17 cellular contexts compared by ENCODE assay signal in the genomic region with DNA sequence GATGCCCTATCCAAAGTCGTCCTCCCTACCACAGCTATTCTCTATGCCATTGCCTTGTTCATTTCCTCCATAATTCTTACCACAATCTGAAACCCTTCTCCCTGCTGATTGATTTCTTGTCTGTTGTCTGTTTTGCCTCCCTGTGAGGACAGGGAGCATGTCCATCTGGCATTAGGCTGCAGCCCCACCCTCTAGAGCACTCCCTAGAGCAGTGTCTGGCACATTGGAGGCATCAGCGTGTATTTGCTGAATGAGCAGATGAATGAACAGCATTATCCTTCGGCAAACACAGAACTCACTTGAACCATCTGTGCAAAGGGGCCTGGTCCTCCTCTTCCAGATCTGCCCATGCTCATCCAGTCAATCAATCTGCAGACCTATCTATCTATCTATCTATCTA. TPM values are rescaled to one million over a fixed set of nuclear protein-coding genes. Genes with fewer than 3 reads are reported as not detected.
"Had no signal": no experiment of that assay in that cellular context is flagged by ENCODE, and none has a peak within 500 bp of the region (broad histone marks: within the 10 kb centered on the region; RNA-seq: fewer than 3 reads in every experiment).

No MANE protein-coding gene starts in this region.

- H3K4me3 ChIP-seq: adrenal gland, thyroid gland had no signal

- H3K9me3 ChIP-seq: adrenal gland, thyroid gland had no signal

- H3K9me3 Mint-ChIP-seq: activated CD4-positive, alpha-beta T cell treated with anti-CD3 and anti-CD28 coated beads, Interleukin-2, amount 10 ng/mL, durations not matched to agents 24 days and 14 days; activated naive CD4-positive, alpha-beta T cell treated with anti-CD3 and anti-CD28 coated beads, Interleukin-2, amount 10 ng/mL, durations not matched to agents 7 days and 5 days; activated T-helper 17 cell treated with anti-CD3 and anti-CD28 coated beads, Interleukin-2, amount 50 U/mL, for 72 hours had no signal

- H3K27ac Mint-ChIP-seq: activated CD4-positive, alpha-beta T cell treated with anti-CD3 and anti-CD28 coated beads, Interleukin-2, amount 10 ng/mL, durations not matched to agents 24 days and 14 days; activated naive CD4-positive, alpha-beta T cell treated with anti-CD3 and anti-CD28 coated beads, Interleukin-2, amount 10 ng/mL, durations not matched to agents 7 days and 5 days; activated T-helper 17 cell treated with anti-CD3 and anti-CD28 coated beads, Interleukin-2, amount 50 U/mL, for 72 hours had no signal

- H3K4me3 Mint-ChIP-seq: activated CD4-positive, alpha-beta T cell treated with anti-CD3 and anti-CD28 coated beads, Interleukin-2, amount 10 ng/mL, durations not matched to agents 24 days and 14 days; activated naive CD4-positive, alpha-beta T cell treated with anti-CD3 and anti-CD28 coated beads, Interleukin-2, amount 10 ng/mL, durations not matched to agents 7 days and 5 days; activated T-helper 17 cell treated with anti-CD3 and anti-CD28 coated beads, Interleukin-2, amount 50 U/mL, for 72 hours had no signal

- H3K27me3 Mint-ChIP-seq: activated T-helper 17 cell treated with anti-CD3 and anti-CD28 coated beads, Interleukin-2, amount 50 U/mL, for 72 hours had no signal

- H3K4me1 ChIP-seq: adrenal gland had no signal

- H3K27me3 ChIP-seq: thyroid gland had no signal

- H3K27ac ChIP-seq: adrenal gland, epithelial cell of prostate, thyroid gland, VCaP had no signal

- ATAC-seq: activated T-helper 17 cell treated with anti-CD3 and anti-CD28 coated beads, Interleukin-2, amount 50 U/mL, for 72 hours; right cardiac atrium had no signal

- H3K36me3 Mint-ChIP-seq: activated naive CD4-positive, alpha-beta T cell treated with anti-CD3 and anti-CD28 coated beads, Interleukin-2, amount 10 ng/mL, durations not matched to agents 7 days and 5 days had no signal

- DNase-seq: activated CD4-positive, alpha-beta T cell treated with anti-CD3 and anti-CD28 coated beads, Interleukin-2, amount 10 ng/mL, durations not matched to agents 24 days and 14 days; activated naive CD4-positive, alpha-beta T cell treated with anti-CD3 and anti-CD28 coated beads, Interleukin-2, amount 10 ng/mL, durations not matched to agents 7 days and 5 days; activated T-cell treated with anti-CD3 and anti-CD28 coated beads for 4 hours; adrenal gland; caudate nucleus; cortex of kidney; effector memory CD4-positive, alpha-beta T cell; hypothalamus; kidney glomerular epithelial cell; right cardiac atrium; small intestine; thyroid gland had no signal

- H3K36me3 ChIP-seq: adrenal gland, thyroid gland had no signal

RNA-seq across cellular contexts. Expression of gene DMBT1, which starts 5.1 kb away (rescaled TPM):
- total RNA-seq: activated CD4-positive, alpha-beta T cell treated with anti-CD3 and anti-CD28 coated beads, Interleukin-2, amount 10 ng/mL, durations not matched to agents 24 days and 14 days; activated CD8-positive, alpha-beta memory T cell treated with anti-CD3 and anti-CD28 coated beads for 36 hours; activated T-helper 17 cell treated with anti-CD3 and anti-CD28 coated beads, Interleukin-2, amount 50 U/mL, for 72 hours; liver had no signal
